20 cellular contexts compared by ENCODE assay signal in genomic region chr11:116697011-116697410, GRCh38.
DNase-seq lines count a peak whose midpoint lies in the region; ATAC-seq, FAIRE-seq and TF ChIP-seq lines count a peak whose summit lies in the region.
"Had no signal": no experiment of that assay in that cellular context is flagged by ENCODE, and none has a peak within 500 bp of the region (broad histone marks: within the 10 kb centered on the region; RNA-seq: fewer than 3 reads in every experiment).

No MANE protein-coding gene starts in this region.

- no peak overlapping the region for H3K4me3 ChIP-seq in small intestine (ENCODE audit: low read depth in 1 of 2, low read length in 2 of 2)
- no peak overlapping the region for H3K4me3 ChIP-seq in osteoblast (ENCODE audit: insufficient read depth, low read length)
- H3K4me3 ChIP-seq: BLaER1 treated with 17β-estradiol and CSF1 and Interleukin-3, amounts not matched to agents 10 nM and 100 nM; neural progenitor cell; tibial nerve had no signal

- no peaks in the 10 kb centered on the region for H3K36me3 ChIP-seq in small intestine (ENCODE audit: control insufficient read depth in 2 of 2, insufficient read depth in 2 of 2, low read length in 2 of 2)
- H3K36me3 ChIP-seq in osteoblast (ENCODE audit: insufficient read depth, low read length) = no peaks in the 10 kb centered on the region
- H3K36me3 ChIP-seq: BLaER1 treated with 17β-estradiol and CSF1 and Interleukin-3, amounts not matched to agents 10 nM and 100 nM; brain microvascular endothelial cell; neural progenitor cell; tibial nerve had no signal

- intact Hi-C loops in activated CD8-positive, alpha-beta T cell treated with anti-CD3 and anti-CD28 coated beads for 36 hours (cut with micrococcal nuclease) = no loop called here

- H3K4me3 Mint-ChIP-seq in activated CD8-positive, alpha-beta T cell treated with anti-CD3 and anti-CD28 coated beads for 36 hours = no peak overlapping the region
- H3K4me3 Mint-ChIP-seq in activated CD8-positive, alpha-beta T cell treated with anti-CD3 and anti-CD28 coated beads, Interleukin-2, amount 10 ng/mL, durations not matched to agents 7 days and 5 days = no peak overlapping the region
- H3K4me3 Mint-ChIP-seq in WTC11 = no peak overlapping the region
- H3K4me3 Mint-ChIP-seq in natural killer cell treated with Interleukin-12 subunit alpha and Interleukin-12 subunit beta and Interleukin-15 and Interleukin-18, amount 100 ng/mL, for 72 hours = no peak overlapping the region
- H3K4me3 Mint-ChIP-seq: activated naive CD8-positive, alpha-beta T cell treated with anti-CD3 and anti-CD28 coated beads, Interleukin-2, amount 10 ng/mL, durations not matched to agents 7 days and 5 days; neural progenitor cell had no signal

- H3K27ac Mint-ChIP-seq in activated CD8-positive, alpha-beta T cell treated with anti-CD3 and anti-CD28 coated beads for 36 hours = no peak overlapping the region
- no peak overlapping the region for H3K27ac Mint-ChIP-seq in activated CD8-positive, alpha-beta T cell treated with anti-CD3 and anti-CD28 coated beads, Interleukin-2, amount 10 ng/mL, durations not matched to agents 7 days and 5 days
- H3K27ac Mint-ChIP-seq in WTC11 = no peak overlapping the region
- no peak overlapping the region for H3K27ac Mint-ChIP-seq in natural killer cell treated with Interleukin-12 subunit alpha and Interleukin-12 subunit beta and Interleukin-15 and Interleukin-18, amount 100 ng/mL, for 72 hours
- H3K27ac Mint-ChIP-seq: activated naive CD8-positive, alpha-beta T cell treated with anti-CD3 and anti-CD28 coated beads, Interleukin-2, amount 10 ng/mL, durations not matched to agents 7 days and 5 days; neural progenitor cell had no signal

- H3K4me1 ChIP-seq in small intestine (ENCODE audit: control insufficient read depth in 2 of 2, insufficient read depth in 1 of 2, low read depth in 1 of 2, low read length in 1 of 2) (no peaks in the 10 kb centered on the region), osteoblast (ENCODE audit: insufficient read depth, low read length) (peaks cover 3% of the 10 kb centered on the region)
- H3K4me1 ChIP-seq: tibial nerve had no signal

- no peak for FAIRE-seq in small intestine (lab: Jason Lieb, UNC)
- FAIRE-seq: islet of Langerhans, RCC 7860 had no signal

- H3K9me3 ChIP-seq in small intestine (ENCODE audit: control insufficient read depth, low read depth) (no peaks in the 10 kb centered on the region), osteoblast (ENCODE audit: low read depth, low read length) (no peaks in the 10 kb centered on the region)
- H3K9me3 ChIP-seq: BLaER1 treated with 17β-estradiol and CSF1 and Interleukin-3, amounts not matched to agents 10 nM and 100 nM; tibial nerve had no signal

- WGBS in small intestine, 3 donors = 18 to 50% (median 21%) methylated on average over 4 of the region's 4 CpGs

- H3K9me3 Mint-ChIP-seq in activated CD8-positive, alpha-beta T cell treated with anti-CD3 and anti-CD28 coated beads for 36 hours = no peaks in the 10 kb centered on the region
- H3K9me3 Mint-ChIP-seq in activated CD8-positive, alpha-beta T cell treated with anti-CD3 and anti-CD28 coated beads, Interleukin-2, amount 10 ng/mL, durations not matched to agents 7 days and 5 days (ENCODE audit: insufficient read depth) = no peaks in the 10 kb centered on the region
- no peaks in the 10 kb centered on the region for H3K9me3 Mint-ChIP-seq in WTC11
- no peaks in the 10 kb centered on the region for H3K9me3 Mint-ChIP-seq in natural killer cell treated with Interleukin-12 subunit alpha and Interleukin-12 subunit beta and Interleukin-15 and Interleukin-18, amount 100 ng/mL, for 72 hours
- H3K9me3 Mint-ChIP-seq: activated naive CD8-positive, alpha-beta T cell treated with anti-CD3 and anti-CD28 coated beads, Interleukin-2, amount 10 ng/mL, durations not matched to agents 7 days and 5 days; neural progenitor cell had no signal

- no peak for DNase-seq in activated CD8-positive, alpha-beta T cell treated with anti-CD3 and anti-CD28 coated beads for 36 hours
- DNase-seq in activated CD8-positive, alpha-beta T cell treated with anti-CD3 and anti-CD28 coated beads, Interleukin-2, amount 10 ng/mL, durations not matched to agents 7 days and 5 days = no peak
- DNase-seq in WTC11 (ENCODE audit: low spot score) (no peak), epithelial cell of prostate (ENCODE audit: low read depth, low spot score) (peak; percentile 59), small intestine (peak; percentile 46), omental fat pad (ENCODE audit: low spot score) (no peak), osteoblast (ENCODE audit: insufficient read length, low spot score, missing footprints) (no peak)
- DNase-seq in natural killer cell treated with Interleukin-12 subunit alpha and Interleukin-12 subunit beta and Interleukin-15 and Interleukin-18, amount 100 ng/mL, for 72 hours (ENCODE audit: low spot score) = no peak
- DNase-seq: activated CD4-positive, alpha-beta T cell treated with anti-CD3 and anti-CD28 coated beads, Interleukin-2, amount 50 U/mL, for 1 hour; activated naive CD8-positive, alpha-beta T cell treated with anti-CD3 and anti-CD28 coated beads, Interleukin-2, amount 10 ng/mL, durations not matched to agents 7 days and 5 days; brain microvascular endothelial cell; Karpas-422; NCI-H1105; NCI-H748 treated with DMSO at 0.1 percent for 48 hours; stimulated activated naive CD8-positive, alpha-beta T cell treated with anti-CD3 and anti-CD28 coated beads, Interleukin-15, Interleukin-2, amounts not matched to agents 100 U/mL and 50 U/mL, for 24 hours had no signal

- H3K27me3 Mint-ChIP-seq in activated CD8-positive, alpha-beta T cell treated with anti-CD3 and anti-CD28 coated beads for 36 hours = no peaks in the 10 kb centered on the region
- H3K27me3 Mint-ChIP-seq in activated CD8-positive, alpha-beta T cell treated with anti-CD3 and anti-CD28 coated beads, Interleukin-2, amount 10 ng/mL, durations not matched to agents 7 days and 5 days (ENCODE audit: low read depth) = no peaks in the 10 kb centered on the region
- H3K27me3 Mint-ChIP-seq in WTC11 (ENCODE audit: low read depth) = no peaks in the 10 kb centered on the region; the same call in 1 of the 2 replicates
- peaks cover 4 to 15% of the 10 kb centered on the region in 2 donors for H3K27me3 Mint-ChIP-seq in natural killer cell treated with Interleukin-12 subunit alpha and Interleukin-12 subunit beta and Interleukin-15 and Interleukin-18, amount 100 ng/mL, for 72 hours

- no peak overlapping the region for H3K4me2 ChIP-seq in osteoblast (ENCODE audit: insufficient read depth, low read length)
- H3K4me2 ChIP-seq: neural progenitor cell had no signal

- H3K27ac ChIP-seq in epithelial cell of prostate (peak overlapping the region; percentile 42), small intestine (ENCODE audit: low read depth in 1 of 2, low read length in 1 of 2) (no peak overlapping the region), osteoblast (ENCODE audit: low read depth, low read length) (no peak overlapping the region)
- H3K27ac ChIP-seq: BLaER1 treated with 17β-estradiol and CSF1 and Interleukin-3, amounts not matched to agents 10 nM and 100 nM; brain microvascular endothelial cell; neural progenitor cell; tibial nerve had no signal

- CTCF ChIA-PET in activated CD8-positive, alpha-beta T cell treated with anti-CD3 and anti-CD28 coated beads for 36 hours (lab: Charles Lee) = no interaction called here
- CTCF ChIA-PET in activated CD8-positive, alpha-beta T cell treated with anti-CD3 and anti-CD28 coated beads, Interleukin-2, amount 10 ng/mL, durations not matched to agents 7 days and 5 days (lab: Charles Lee) = no interaction called here
- CTCF ChIA-PET in WTC11 (lab: Charles Lee) = interaction anchor here (0.7 to 2.3 kb wide), 9 partner anchors 17 to 416 kb away, joined by 3 to 8 read pairs (median 4); no protein-coding TSS in a partner anchor

- no peaks in the 10 kb centered on the region for H3K4me1 Mint-ChIP-seq in activated CD8-positive, alpha-beta T cell treated with anti-CD3 and anti-CD28 coated beads for 36 hours (ENCODE audit: low read depth)
- no peaks in the 10 kb centered on the region for H3K4me1 Mint-ChIP-seq in activated CD8-positive, alpha-beta T cell treated with anti-CD3 and anti-CD28 coated beads, Interleukin-2, amount 10 ng/mL, durations not matched to agents 7 days and 5 days (ENCODE audit: low read depth)
- peaks cover 10% of the 10 kb centered on the region for H3K4me1 Mint-ChIP-seq in WTC11
- peaks cover 0 to 5% of the 10 kb centered on the region in 2 donors for H3K4me1 Mint-ChIP-seq in natural killer cell treated with Interleukin-12 subunit alpha and Interleukin-12 subunit beta and Interleukin-15 and Interleukin-18, amount 100 ng/mL, for 72 hours (ENCODE audit: low read depth in 2 of 2)
- H3K4me1 Mint-ChIP-seq: activated naive CD8-positive, alpha-beta T cell treated with anti-CD3 and anti-CD28 coated beads, Interleukin-2, amount 10 ng/mL, durations not matched to agents 7 days and 5 days; neural progenitor cell had no signal

- no peaks in the 10 kb centered on the region for H4K20me1 ChIP-seq in osteoblast (ENCODE audit: insufficient read depth, low read length)

- H3K27me3 ChIP-seq in small intestine (ENCODE audit: control insufficient read depth in 2 of 2, insufficient read depth in 2 of 2, low read length in 2 of 2) = no peaks in the 10 kb centered on the region
- no peaks in the 10 kb centered on the region for H3K27me3 ChIP-seq in osteoblast (ENCODE audit: insufficient read depth, low read length)
- H3K27me3 ChIP-seq: BLaER1 treated with 17β-estradiol and CSF1 and Interleukin-3, amounts not matched to agents 10 nM and 100 nM; brain microvascular endothelial cell; neural progenitor cell had no signal

- H3K79me2 ChIP-seq in osteoblast (ENCODE audit: insufficient read depth, low read length) = no peaks in the 10 kb centered on the region

- no peak overlapping the region for H2AFZ ChIP-seq in osteoblast (ENCODE audit: low read length)

- H3K36me3 Mint-ChIP-seq in activated CD8-positive, alpha-beta T cell treated with anti-CD3 and anti-CD28 coated beads for 36 hours (ENCODE audit: low read depth) = no peaks in the 10 kb centered on the region
- H3K36me3 Mint-ChIP-seq in activated CD8-positive, alpha-beta T cell treated with anti-CD3 and anti-CD28 coated beads, Interleukin-2, amount 10 ng/mL, durations not matched to agents 7 days and 5 days (ENCODE audit: low read depth) = no peaks in the 10 kb centered on the region
- H3K36me3 Mint-ChIP-seq in WTC11 = no peaks in the 10 kb centered on the region
- no peaks in the 10 kb centered on the region for H3K36me3 Mint-ChIP-seq in natural killer cell treated with Interleukin-12 subunit alpha and Interleukin-12 subunit beta and Interleukin-15 and Interleukin-18, amount 100 ng/mL, for 72 hours
- H3K36me3 Mint-ChIP-seq: activated naive CD8-positive, alpha-beta T cell treated with anti-CD3 and anti-CD28 coated beads, Interleukin-2, amount 10 ng/mL, durations not matched to agents 7 days and 5 days; neural progenitor cell had no signal

- peak; percentile 67 for ATAC-seq in activated CD8-positive, alpha-beta T cell treated with anti-CD3 and anti-CD28 coated beads for 36 hours
- ATAC-seq in activated CD8-positive, alpha-beta T cell treated with anti-CD3 and anti-CD28 coated beads, Interleukin-2, amount 10 ng/mL, durations not matched to agents 7 days and 5 days = no peak
- ATAC-seq in WTC11 (peak; percentile 3; the same call in 1 of the 2 replicates), omental fat pad (ENCODE audit: low FRiP score) (no peak)
- no peak for ATAC-seq in natural killer cell treated with Interleukin-12 subunit alpha and Interleukin-12 subunit beta and Interleukin-15 and Interleukin-18, amount 100 ng/mL, for 72 hours
- ATAC-seq: stimulated activated naive CD8-positive, alpha-beta T cell treated with anti-CD3 and anti-CD28 coated beads, Interleukin-15, Interleukin-2, amounts not matched to agents 100 U/mL and 50 U/mL, for 24 hours had no signal

- TF ChIP-seq CTCF in activated CD8-positive, alpha-beta T cell treated with anti-CD3 and anti-CD28 coated beads for 36 hours (IDR thresholded peaks at IDR 0.05) = no peak
- TF ChIP-seq CTCF in WTC11 (IDR thresholded peaks at IDR 0.05) (no peak), omental fat pad (IDR thresholded peaks at IDR 0.05) (no peak), osteoblast (IDR thresholded peaks at IDR 0.05; ENCODE audit: extremely low read depth, low read depth, low read length) (no peak)

- POLR2A ChIA-PET in activated CD8-positive, alpha-beta T cell treated with anti-CD3 and anti-CD28 coated beads for 36 hours (lab: Charles Lee) = no interaction called here
- POLR2A ChIA-PET in activated CD8-positive, alpha-beta T cell treated with anti-CD3 and anti-CD28 coated beads, Interleukin-2, amount 10 ng/mL, durations not matched to agents 7 days and 5 days (lab: Charles Lee) = no interaction called here
- POLR2A ChIA-PET in WTC11 (lab: Charles Lee) = interaction anchor here (1.0 kb wide), 1 partner anchor 9 kb away, joined by 3 read pairs; no protein-coding TSS in a partner anchor

Comparison
In these comparisons a context has a peak if more than half of its experiments do, and no peak if none do; other contexts are left out.
1. ATAC-seq: peak in activated CD8-positive, alpha-beta T cell treated with anti-CD3 and anti-CD28 coated beads for 36 hours (single experiment) and WTC11 (single experiment); none in activated CD8-positive, alpha-beta T cell treated with anti-CD3 and anti-CD28 coated beads, Interleukin-2, amount 10 ng/mL, durations not matched to agents 7 days and 5 days (single experiment), natural killer cell treated with Interleukin-12 subunit alpha and Interleukin-12 subunit beta and Interleukin-15 and Interleukin-18, amount 100 ng/mL, for 72 hours (0 of 2) and omental fat pad (single experiment).
2. DNase-seq: peak in epithelial cell of prostate (single experiment) and small intestine (single experiment); none in activated CD8-positive, alpha-beta T cell treated with anti-CD3 and anti-CD28 coated beads for 36 hours (single experiment), activated CD8-positive, alpha-beta T cell treated with anti-CD3 and anti-CD28 coated beads, Interleukin-2, amount 10 ng/mL, durations not matched to agents 7 days and 5 days (single experiment), WTC11 (single experiment), natural killer cell treated with Interleukin-12 subunit alpha and Interleukin-12 subunit beta and Interleukin-15 and Interleukin-18, amount 100 ng/mL, for 72 hours (single experiment), omental fat pad (single experiment) and osteoblast (single experiment).